Comparison of ENCODE assay signal across 5 cellular contexts in genomic region chr12:132692030-132692429, GRCh38. TPM values are rescaled to one million over a fixed set of nuclear protein-coding genes. Genes with fewer than 3 reads are reported as not detected.
DNase-seq lines count a peak whose midpoint lies in the region; FAIRE-seq and TF ChIP-seq lines count a peak whose summit lies in the region.
"Not testable (repeated sequence)": the region's sequence is repeated elsewhere in the genome, so short reads cannot be mapped to it uniquely, and the experiment has no call there.

No MANE protein-coding gene starts in this region.

- H3K4me1 ChIP-seq in astrocyte (ENCODE audit: insufficient read depth, low read length), result not testable (repeated sequence)

- H3K4me3 Mint-ChIP-seq in astrocyte (ENCODE audit: unreplicated experiment), result peak overlapping the region; percentile 14
- not testable (repeated sequence) for H3K4me3 Mint-ChIP-seq in chondrocyte (ENCODE audit: unreplicated experiment); glutamatergic neuron (ENCODE audit: unreplicated experiment)
- peak overlapping the region; percentile 56 for H3K4me3 Mint-ChIP-seq in neural crest cell

- not testable (repeated sequence) for H3K9ac ChIP-seq in SK-N-MC (ENCODE audit: insufficient read length); astrocyte (ENCODE audit: low read length)

- not testable (repeated sequence) for TF ChIP-seq CTCF in astrocyte (IDR thresholded peaks at IDR 0.05; ENCODE audit: insufficient read depth, low read depth, low read length); chondrocyte (IDR thresholded peaks at IDR 0.05); glutamatergic neuron (IDR thresholded peaks at IDR 0.05; ENCODE audit: partially characterized antibody, unreplicated experiment); neural crest cell (conservative IDR thresholded peaks at IDR 0.05)

- not testable (repeated sequence) for H3K27me3 Mint-ChIP-seq in astrocyte (ENCODE audit: low read depth, unreplicated experiment); chondrocyte (ENCODE audit: low read depth); glutamatergic neuron (ENCODE audit: unreplicated experiment); neural crest cell (ENCODE audit: low read depth)

- FAIRE-seq in astrocyte (lab: Jason Lieb, UNC), result not testable (repeated sequence)

- H3K9me3 Mint-ChIP-seq in astrocyte (ENCODE audit: unreplicated experiment); chondrocyte (ENCODE audit: low read depth); glutamatergic neuron (ENCODE audit: unreplicated experiment); neural crest cell: not testable (repeated sequence)

- not testable (repeated sequence) for H3K36me3 Mint-ChIP-seq in astrocyte (ENCODE audit: low read depth, unreplicated experiment); chondrocyte (ENCODE audit: low read depth); glutamatergic neuron (ENCODE audit: unreplicated experiment)
- H3K36me3 Mint-ChIP-seq in neural crest cell (ENCODE audit: low read depth), result peaks cover 23% of the 10 kb centered on the region

- not testable (repeated sequence) for H3K79me2 ChIP-seq in astrocyte (ENCODE audit: insufficient read depth, low read length)

- H3K9me3 ChIP-seq in SK-N-MC (ENCODE audit: low read depth, low read length); astrocyte (ENCODE audit: insufficient read depth, low read depth, low read length): not testable (repeated sequence)

- peaks cover 11% of the 10 kb centered on the region for H4K20me1 ChIP-seq in astrocyte (ENCODE audit: insufficient read depth, low read length)

- not testable (repeated sequence) for H3K27ac Mint-ChIP-seq in astrocyte (ENCODE audit: unreplicated experiment); neural crest cell (ENCODE audit: unreplicated experiment)
- H3K27ac Mint-ChIP-seq in chondrocyte (ENCODE audit: unreplicated experiment) (peak overlapping the region; percentile 79), glutamatergic neuron (ENCODE audit: unreplicated experiment) (peak overlapping the region; percentile 29)

- peak overlapping the region; percentile 39; the same call in 1 of the 2 replicates for H3K27ac ChIP-seq in SK-N-MC
- H3K27ac ChIP-seq in astrocyte (ENCODE audit: low read depth, low read length), result not testable (repeated sequence)

- not testable (repeated sequence) for H3K27me3 ChIP-seq in astrocyte (ENCODE audit: insufficient read depth, low read length)

- not testable (repeated sequence) for DNase-seq in SK-N-MC (ENCODE audit: low read depth, low spot score); astrocyte (ENCODE audit: low read depth); chondrocyte (ENCODE audit: low spot score); glutamatergic neuron; neural crest cell (ENCODE audit: low read depth, low spot score)

- not testable (repeated sequence) for H3K4me1 Mint-ChIP-seq in astrocyte (ENCODE audit: low read depth, unreplicated experiment); glutamatergic neuron (ENCODE audit: low read depth, unreplicated experiment)
- H3K4me1 Mint-ChIP-seq in chondrocyte (ENCODE audit: low read depth) (peaks cover 23% of the 10 kb centered on the region), neural crest cell (peaks cover 11% of the 10 kb centered on the region)

- H2AFZ ChIP-seq in astrocyte (ENCODE audit: low read depth, low read length), result not testable (repeated sequence)

- peaks cover 45% of the 10 kb centered on the region for H3K36me3 ChIP-seq in SK-N-MC (ENCODE audit: insufficient read depth, low read length)
- not testable (repeated sequence) for H3K36me3 ChIP-seq in astrocyte (ENCODE audit: insufficient read depth, low read length)

- H3K4me2 ChIP-seq in astrocyte (ENCODE audit: low read length), result not testable (repeated sequence)

- not testable (repeated sequence) for H3K4me3 ChIP-seq in SK-N-MC; astrocyte (ENCODE audit: insufficient read depth, low read depth, low read length)

RNA-seq across cellular contexts. Expression of gene PXMP2, which starts 4.6 kb away (rescaled TPM):
- total RNA-seq in astrocyte (8.1 and 9.0 TPM in 2 replicates), chondrocyte (18.5 to 19.5 TPM (median 19.0 TPM) in 3 replicates), glutamatergic neuron (ENCODE audit: unreplicated experiment) (9.8 TPM), neural crest cell (31.0 and 33.5 TPM in 2 replicates)

RNA-seq across cellular contexts. Expression of gene POLE, which starts 4.9 kb away (rescaled TPM):
- total RNA-seq in astrocyte (11.9 and 15.4 TPM in 2 replicates), chondrocyte (44.7 to 65.7 TPM (median 48.0 TPM) in 3 replicates), glutamatergic neuron (ENCODE audit: unreplicated experiment) (38.6 TPM), neural crest cell (168 and 174 TPM in 2 replicates)

RNA-seq across cellular contexts. Expression of gene PGAM5, which starts 18.6 kb away (rescaled TPM):
- total RNA-seq in astrocyte, result 33.3 and 43.4 TPM in 2 replicates
- 18.8 to 22.1 TPM (median 19.9 TPM) in 3 replicates for total RNA-seq in chondrocyte
- 29.1 TPM for total RNA-seq in glutamatergic neuron (ENCODE audit: unreplicated experiment)
- 61.5 and 61.8 TPM in 2 replicates for total RNA-seq in neural crest cell
